ENCODE assay signal across 37 cellular contexts in the genomic region with DNA sequence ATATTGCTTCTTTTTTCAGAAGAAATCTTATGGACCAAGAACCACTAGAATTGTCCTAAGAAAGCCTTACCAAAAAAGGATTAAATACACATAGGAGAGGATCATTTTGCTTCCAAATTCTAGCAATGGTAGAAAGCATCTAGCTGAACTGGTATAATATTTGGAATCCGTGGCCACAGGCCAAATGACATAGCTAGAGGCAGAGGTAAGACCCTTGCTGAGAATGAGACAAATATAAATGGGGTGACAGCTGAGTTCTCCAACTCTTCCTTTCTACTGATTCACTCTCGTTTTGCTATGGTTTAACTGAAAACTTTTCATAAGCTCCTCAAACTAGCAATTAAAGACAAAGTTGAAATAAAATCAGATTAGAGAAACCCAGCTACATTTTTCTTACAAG.
DNase-seq lines count a peak whose midpoint lies in the region; ATAC-seq, FAIRE-seq and TF ChIP-seq lines count a peak whose summit lies in the region.
"Had no signal": no experiment of that assay in that cellular context is flagged by ENCODE, and none has a peak within 500 bp of the region (broad histone marks: within the 10 kb centered on the region; RNA-seq: fewer than 3 reads in every experiment).

No MANE protein-coding gene starts in this region.

- ATAC-seq in HG03442 (IDR thresholded peaks at IDR 0.05; ENCODE audit: unreplicated experiment) = no peak
- no peak for ATAC-seq in HG03139 (IDR thresholded peaks at IDR 0.05; ENCODE audit: unreplicated experiment)
- ATAC-seq: A549; CD8-positive, alpha-beta T cell had no signal

- dilution Hi-C loops in keratinocyte (cut with MboI; ENCODE audit: extremely low pct_ligation_motif_present, low sequenced_read_pairs) = no loop called here

- H3K9me1 ChIP-seq in keratinocyte (ENCODE audit: control insufficient read depth, extremely low read depth, insufficient read depth, low read length) = no peaks in the 10 kb centered on the region

- DNase-seq in SJCRH30 (peak; percentile 64 to 77), SK-N-MC (ENCODE audit: low read depth, low spot score) (no peak), keratinocyte (ENCODE audit: low read depth, low spot score) (no peak), osteoblast (ENCODE audit: insufficient read length, low spot score, missing footprints) (peak; percentile 4), chondrocyte (ENCODE audit: low spot score) (no peak), colonic mucosa (no peak)
- DNase-seq: 8988T; ACHN; AML-193; BE2C; C1 segment of cervical spinal cord; Caco-2; Calu3; CD4-positive, alpha-beta memory T cell; CD4-positive, alpha-beta T cell; CD4-positive, CD25-positive, alpha-beta regulatory T cell; CD8-positive, alpha-beta memory T cell; CD8-positive, alpha-beta T cell; COR-L47; DMS 273 treated with DMSO at 0.1 percent for 48 hours; DMS153; DMS53; DMS79; DMS79 treated with DMSO at 0.1 percent for 48 hours; DND-41; EL had no signal

- H3K27me3 ChIP-seq in SJCRH30 (no peaks in the 10 kb centered on the region), keratinocyte (ENCODE audit: control insufficient read depth, extremely low read depth, insufficient read depth, low read length) (no peaks in the 10 kb centered on the region), osteoblast (ENCODE audit: insufficient read depth, low read length) (no peaks in the 10 kb centered on the region), colonic mucosa (no peaks in the 10 kb centered on the region)
- H3K27me3 ChIP-seq: BLaER1; BLaER1 treated with 17β-estradiol and CSF1 and Interleukin-3, amounts not matched to agents 10 nM and 100 nM had no signal

- no peaks in the 10 kb centered on the region; the same call in 1 of the 2 replicates for H3K9me3 ChIP-seq in SJCRH30 (replicated peaks)
- H3K9me3 ChIP-seq in SK-N-MC (ENCODE audit: low read depth, low read length) = no peaks in the 10 kb centered on the region
- H3K9me3 ChIP-seq in keratinocyte (ENCODE audit: control insufficient read depth, low read depth, low read length) = no peaks in the 10 kb centered on the region
- H3K9me3 ChIP-seq in osteoblast (ENCODE audit: low read depth, low read length) = no peaks in the 10 kb centered on the region
- H3K9me3 ChIP-seq in colonic mucosa = no peaks in the 10 kb centered on the region
- H3K9me3 ChIP-seq: A549; BE2C; BLaER1; BLaER1 treated with 17β-estradiol and CSF1 and Interleukin-3, amounts not matched to agents 10 nM and 100 nM; Caco-2 had no signal

- H3K9ac ChIP-seq in SK-N-MC (ENCODE audit: insufficient read length) (no peak overlapping the region), keratinocyte (ENCODE audit: control insufficient read depth, extremely low read depth, insufficient read depth, low read length) (no peak overlapping the region), colonic mucosa (ENCODE audit: low read depth in 2 of 2, low read length in 2 of 2) (no peak overlapping the region)
- H3K9ac ChIP-seq: BLaER1; BLaER1 treated with 17β-estradiol and CSF1 and Interleukin-3, amounts not matched to agents 10 nM and 100 nM had no signal

- FAIRE-seq in keratinocyte (lab: Jason Lieb, UNC) = no peak
- FAIRE-seq: A204.1, A549, D721Med had no signal

- peaks cover 13% of the 10 kb centered on the region for H3K27me3 Mint-ChIP-seq in chondrocyte (ENCODE audit: low read depth)

- no peak overlapping the region for H3K27ac Mint-ChIP-seq in chondrocyte (ENCODE audit: unreplicated experiment)
- H3K27ac Mint-ChIP-seq: B cell; CD14-positive monocyte; CD4-positive, alpha-beta memory T cell; CD4-positive, alpha-beta T cell; CD4-positive, CD25-positive, alpha-beta regulatory T cell; CD8-positive, alpha-beta memory T cell; CD8-positive, alpha-beta T cell had no signal

- no peaks in the 10 kb centered on the region for H3K79me2 ChIP-seq in keratinocyte (ENCODE audit: control insufficient read depth, insufficient read depth, low read length)
- no peaks in the 10 kb centered on the region for H3K79me2 ChIP-seq in osteoblast (ENCODE audit: insufficient read depth, low read length)

- peak overlapping the region; percentile 9 for H2AFZ ChIP-seq in keratinocyte (ENCODE audit: control insufficient read depth, low read length)
- H2AFZ ChIP-seq in osteoblast (ENCODE audit: low read length) = no peak overlapping the region

- H3K4me1 ChIP-seq in SJCRH30 (peaks cover 29% of the 10 kb centered on the region), keratinocyte (ENCODE audit: control insufficient read depth, extremely low read depth, insufficient read depth, low read length) (no peaks in the 10 kb centered on the region), osteoblast (ENCODE audit: insufficient read depth, low read length) (no peaks in the 10 kb centered on the region), colonic mucosa (no peaks in the 10 kb centered on the region)
- H3K4me1 ChIP-seq: A549; BE2C; BLaER1; BLaER1 treated with 17β-estradiol and CSF1 and Interleukin-3, amounts not matched to agents 10 nM and 100 nM; Caco-2 had no signal

- H3K36me3 ChIP-seq in SJCRH30 (no peaks in the 10 kb centered on the region), SK-N-MC (ENCODE audit: insufficient read depth, low read length) (no peaks in the 10 kb centered on the region), keratinocyte (ENCODE audit: control insufficient read depth in 2 of 2, extremely low read depth in 1 of 2, insufficient read depth in 2 of 2, low read length in 2 of 2) (no peaks in the 10 kb centered on the region), osteoblast (ENCODE audit: insufficient read depth, low read length) (no peaks in the 10 kb centered on the region), colonic mucosa (no peaks in the 10 kb centered on the region)
- H3K36me3 ChIP-seq: BE2C; BLaER1; BLaER1 treated with 17β-estradiol and CSF1 and Interleukin-3, amounts not matched to agents 10 nM and 100 nM had no signal

- H3K4me3 ChIP-seq in SJCRH30 (no peak overlapping the region), SK-N-MC (0 out of 2 replicates have a peak overlapping the region, but pooled peaks have one; percentile 9), keratinocyte (ENCODE audit: control insufficient read depth in 2 of 3, extremely low read depth in 1 of 3, insufficient read depth in 2 of 3, low read depth in 1 of 3, low read length in 3 of 3) (no peak overlapping the region), osteoblast (ENCODE audit: insufficient read depth, low read length) (no peak overlapping the region), colonic mucosa (no peak overlapping the region)
- H3K4me3 ChIP-seq: A549; BLaER1; BLaER1 treated with 17β-estradiol and CSF1 and Interleukin-3, amounts not matched to agents 10 nM and 100 nM had no signal

- H3K27ac ChIP-seq in SJCRH30 (peak overlapping the region; percentile 68), SK-N-MC (no peak overlapping the region), keratinocyte (ENCODE audit: control insufficient read depth, insufficient read depth, low read length) (no peak overlapping the region), osteoblast (ENCODE audit: low read depth, low read length) (no peak overlapping the region), colonic mucosa (no peak overlapping the region)
- H3K27ac ChIP-seq: 22Rv1; A549; BLaER1; BLaER1 treated with 17β-estradiol and CSF1 and Interleukin-3, amounts not matched to agents 10 nM and 100 nM; C4-2B had no signal

- no peaks in the 10 kb centered on the region for H3K36me3 Mint-ChIP-seq in chondrocyte (ENCODE audit: low read depth)
- H3K36me3 Mint-ChIP-seq: CD14-positive monocyte; CD4-positive, alpha-beta memory T cell; CD4-positive, CD25-positive, alpha-beta regulatory T cell; CD8-positive, alpha-beta memory T cell; CD8-positive, alpha-beta T cell had no signal

- H3K4me2 ChIP-seq in keratinocyte (ENCODE audit: control insufficient read depth, extremely low read depth, insufficient read depth, low read depth, low read length) (no peak overlapping the region), osteoblast (ENCODE audit: insufficient read depth, low read length) (no peak overlapping the region)
- H3K4me2 ChIP-seq: A549; BLaER1; BLaER1 treated with 17β-estradiol and CSF1 and Interleukin-3, amounts not matched to agents 10 nM and 100 nM had no signal

- H3K9me3 Mint-ChIP-seq in chondrocyte (ENCODE audit: low read depth) = no peaks in the 10 kb centered on the region
- H3K9me3 Mint-ChIP-seq: CD4-positive, alpha-beta memory T cell; CD4-positive, alpha-beta T cell; CD8-positive, alpha-beta memory T cell; CD8-positive, alpha-beta T cell had no signal

- intact Hi-C loops in colonic mucosa (cut with DNase I) = no loop called here

- H4K20me1 ChIP-seq in keratinocyte (ENCODE audit: control insufficient read depth, extremely low read depth, insufficient read depth, low read length) (no peaks in the 10 kb centered on the region), osteoblast (ENCODE audit: insufficient read depth, low read length) (no peaks in the 10 kb centered on the region)
- H4K20me1 ChIP-seq: BLaER1; BLaER1 treated with 17β-estradiol and CSF1 and Interleukin-3, amounts not matched to agents 10 nM and 100 nM had no signal

- H3K4me3 Mint-ChIP-seq in chondrocyte (ENCODE audit: unreplicated experiment) = no peak overlapping the region
- H3K4me3 Mint-ChIP-seq: B cell; CD14-positive monocyte; CD4-positive, alpha-beta memory T cell; CD4-positive, alpha-beta T cell; CD4-positive, CD25-positive, alpha-beta regulatory T cell; CD8-positive, alpha-beta memory T cell; CD8-positive, alpha-beta T cell had no signal

- H3K4me1 Mint-ChIP-seq in chondrocyte (ENCODE audit: low read depth) = no peaks in the 10 kb centered on the region
- H3K4me1 Mint-ChIP-seq: B cell; CD14-positive monocyte; CD4-positive, alpha-beta memory T cell; CD4-positive, CD25-positive, alpha-beta regulatory T cell; CD8-positive, alpha-beta memory T cell had no signal

- no peak for TF ChIP-seq CTCF in keratinocyte (optimal IDR thresholded peaks at IDR 0.05 in 1 of 3, IDR thresholded peaks at IDR 0.05 in 1 of 3, conservative IDR thresholded peaks at IDR 0.05 in 1 of 3; ENCODE audit: extremely low read depth in 1 of 3, insufficient read depth in 2 of 3, low read length in 3 of 3)
- no peak for TF ChIP-seq CTCF in osteoblast (IDR thresholded peaks at IDR 0.05; ENCODE audit: extremely low read depth, low read depth, low read length)
- no peak for TF ChIP-seq CTCF in chondrocyte (IDR thresholded peaks at IDR 0.05)
- no peak for TF ChIP-seq CTCF in colonic mucosa (IDR thresholded peaks at IDR 0.05)

Comparison
In these comparisons a context has a peak if more than half of its experiments do, and no peak if none do; other contexts are left out.
1. DNase-seq: peak in SJCRH30 (2 of 2) and osteoblast (single experiment); none in SK-N-MC (single experiment), keratinocyte (single experiment), chondrocyte (single experiment) and colonic mucosa (single experiment).